Comparison of ENCODE assay signal across 12 cellular contexts in the genomic region with DNA sequence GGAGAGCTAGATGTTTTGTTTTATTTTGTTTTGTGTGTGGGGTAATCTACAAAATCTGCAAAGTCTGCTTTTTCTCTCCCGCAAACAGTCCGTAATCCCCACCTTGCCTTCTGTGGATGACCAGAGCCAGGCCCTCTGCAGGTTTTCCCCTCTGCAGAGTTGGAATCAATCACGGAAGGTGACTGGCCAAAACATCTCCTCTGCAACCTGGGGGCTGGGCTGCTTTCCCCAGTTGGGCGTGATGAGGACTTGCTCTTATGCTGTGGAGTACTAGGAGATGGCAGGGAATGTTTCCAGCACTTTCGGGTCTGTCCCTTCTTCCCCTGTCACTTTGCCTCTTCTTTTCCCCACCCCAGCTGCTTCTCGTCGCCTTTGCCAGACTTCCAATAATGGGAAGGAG. TPM values are rescaled to one million over a fixed set of nuclear protein-coding genes. Genes with fewer than 3 reads are reported as not detected.
DNase-seq lines count a peak whose midpoint lies in the region; ATAC-seq and TF ChIP-seq lines count a peak whose summit lies in the region.
"Had no signal": no experiment of that assay in that cellular context is flagged by ENCODE, and none has a peak within 500 bp of the region (broad histone marks: within the 10 kb centered on the region; RNA-seq: fewer than 3 reads in every experiment).

No MANE protein-coding gene starts in this region.

- H3K4me3 ChIP-seq in WI38 (ENCODE audit: low read depth, low read length): peak overlapping the region; percentile 61
- H3K4me3 ChIP-seq in foreskin fibroblast (ENCODE audit: low read depth in 1 of 2, low read length in 2 of 2): peak overlapping the region; percentile 58 to 79

- peaks cover 7% of the 10 kb centered on the region for H3K4me1 Mint-ChIP-seq in osteocyte (ENCODE audit: unreplicated experiment)

- TF ChIP-seq CTCF in WI38 (IDR thresholded peaks at IDR 0.05; ENCODE audit: low read depth, low read length): no peak
- TF ChIP-seq CTCF in foreskin fibroblast (IDR thresholded peaks at IDR 0.05; ENCODE audit: low read depth, low read length): no peak
- no peak for TF ChIP-seq CTCF in osteocyte (IDR thresholded peaks at IDR 0.05)
- no peak for TF ChIP-seq CTCF in GM20000 (IDR thresholded peaks at IDR 0.05; ENCODE audit: extremely low read depth, missing control alignments)

- peak; percentile 10 for DNase-seq in Ammon's horn (ENCODE audit: low spot score)
- DNase-seq in foreskin fibroblast: no peak
- no peak for DNase-seq in osteocyte (ENCODE audit: extremely low spot score, unreplicated experiment)
- DNase-seq in GM20000 (ENCODE audit: low spot score): no peak
- no peak for DNase-seq in NAMALWA (ENCODE audit: low spot score)
- DNase-seq in SIG-M5 (lab: John Stamatoyannopoulos, UW): no peak
- DNase-seq: activated naive CD4-positive, alpha-beta T cell treated with anti-CD3 and anti-CD28 coated beads, Interleukin-2, amount 50 U/mL, for 16 hours; NCI-H226 had no signal

- H3K27me3 Mint-ChIP-seq in osteocyte (ENCODE audit: unreplicated experiment): no peaks in the 10 kb centered on the region

- H3K36me3 Mint-ChIP-seq in osteocyte (ENCODE audit: unreplicated experiment): no peaks in the 10 kb centered on the region

- no peak for ATAC-seq in GM19324 (IDR thresholded peaks at IDR 0.05; ENCODE audit: low FRiP score, unreplicated experiment)

- H3K27ac Mint-ChIP-seq in osteocyte (ENCODE audit: unreplicated experiment): no peak overlapping the region
- H3K27ac Mint-ChIP-seq: memory B cell had no signal

- no peaks in the 10 kb centered on the region for H3K9me3 Mint-ChIP-seq in osteocyte (ENCODE audit: unreplicated experiment)
- H3K9me3 Mint-ChIP-seq: memory B cell had no signal

- peak overlapping the region; percentile 77 for H3K4me3 Mint-ChIP-seq in osteocyte (ENCODE audit: unreplicated experiment)
- H3K4me3 Mint-ChIP-seq: memory B cell had no signal

RNA-seq across cellular contexts. Expression of a gene that starts 1.1 kb away (rescaled TPM):
- 1.8 and 2.2 TPM in 2 replicates for total RNA-seq in osteocyte
- total RNA-seq: RPMI7951 had no signal

RNA-seq across cellular contexts. Expression of a gene that starts 18.3 kb away (rescaled TPM):
- total RNA-seq in osteocyte: 3.1 and 5.5 TPM in 2 replicates

RNA-seq across cellular contexts. Expression of a gene that starts 27.8 kb away (rescaled TPM):
- total RNA-seq in osteocyte: 11.0 and 12.5 TPM in 2 replicates
